In the genomic region with DNA sequence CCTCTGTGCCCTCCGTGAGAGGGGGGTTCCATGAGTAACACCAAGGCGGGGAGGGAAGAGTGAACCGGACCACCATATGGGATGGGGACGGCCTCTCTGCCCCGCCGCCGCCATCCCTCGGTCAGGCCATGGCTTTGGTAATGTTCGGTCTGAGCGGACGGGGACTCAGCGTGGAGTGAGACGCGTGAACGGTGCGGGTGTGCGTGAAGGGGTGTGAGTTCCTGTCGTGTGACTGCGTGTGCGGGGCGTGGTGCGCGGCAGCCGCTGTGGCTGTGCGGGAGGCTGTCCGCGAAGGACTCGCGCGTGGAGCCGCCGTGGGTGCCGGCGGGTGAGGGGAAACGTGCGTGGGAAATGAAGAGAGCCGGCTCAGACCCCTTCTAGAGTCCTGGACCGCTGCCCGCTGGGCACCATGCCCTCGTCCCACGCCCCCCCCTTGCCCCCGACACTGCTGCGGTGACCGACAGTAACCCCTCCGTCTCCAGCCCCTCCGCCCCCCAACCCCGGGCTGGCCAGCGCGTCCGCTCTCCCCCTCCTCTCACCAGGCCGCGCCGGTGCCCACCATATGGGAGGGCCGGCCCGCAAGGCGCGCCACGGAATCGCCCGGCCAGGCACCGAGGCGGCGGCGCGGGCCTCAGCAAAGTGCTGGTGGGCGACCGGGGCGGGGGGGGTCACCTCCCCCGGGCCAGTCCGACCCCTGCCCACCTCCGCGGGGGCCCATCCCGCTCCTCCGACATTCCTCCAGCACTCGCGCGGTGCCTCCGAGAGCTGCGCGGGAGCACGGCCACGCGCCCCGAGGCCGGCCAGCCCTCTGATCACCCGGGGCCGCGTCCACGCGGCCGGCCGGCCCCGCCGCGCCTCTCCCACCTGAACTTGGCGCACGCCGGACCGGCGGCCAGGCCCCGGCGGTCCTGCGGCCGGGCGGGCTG, we compare ENCODE assay signal across 8 cellular contexts. TPM values are rescaled to one million over a fixed set of nuclear protein-coding genes. Genes with fewer than 3 reads are reported as not detected.
DNase-seq lines count a peak whose midpoint lies in the region; ATAC-seq and TF ChIP-seq lines count a peak whose summit lies in the region.

No MANE protein-coding gene starts in this region.

- ATAC-seq in left colon (peak; percentile 10), HG02840 (IDR thresholded peaks at IDR 0.05; ENCODE audit: low FRiP score, unreplicated experiment) (no peak)
- peak; percentile 33 for ATAC-seq in stimulated activated naive CD8-positive, alpha-beta T cell treated with anti-CD3 and anti-CD28 coated beads, Interleukin-15, amount 100 ng/mL, for 72 hours

- no peak for TF ChIP-seq POLR2A in breast epithelium (IDR thresholded peaks at IDR 0.05)

- TF ChIP-seq CTCF in breast epithelium (IDR thresholded peaks at IDR 0.05), result no peak

- H3K27ac ChIP-seq in breast epithelium, result peak overlapping the region; percentile 90 to 97

- no peaks in the 10 kb centered on the region for H3K9me3 Mint-ChIP-seq in stimulated activated naive CD8-positive, alpha-beta T cell treated with anti-CD3 and anti-CD28 coated beads, Interleukin-15, amount 100 ng/mL, for 72 hours

- peaks cover 61% of the 10 kb centered on the region for H3K27me3 Mint-ChIP-seq in stimulated activated naive CD8-positive, alpha-beta T cell treated with anti-CD3 and anti-CD28 coated beads, Interleukin-15, amount 100 ng/mL, for 72 hours

- no peaks in the 10 kb centered on the region for H3K9me3 ChIP-seq in breast epithelium

- no peaks in the 10 kb centered on the region for H3K36me3 ChIP-seq in breast epithelium

- peaks cover 0 to 9% of the 10 kb centered on the region in 2 donors for H3K27me3 ChIP-seq in breast epithelium

- H3K4me3 ChIP-seq in breast epithelium, result peak overlapping the region; percentile 73 to 89 (median 82)

- H3K4me1 Mint-ChIP-seq in stimulated activated naive CD8-positive, alpha-beta T cell treated with anti-CD3 and anti-CD28 coated beads, Interleukin-15, amount 100 ng/mL, for 72 hours, result peaks cover 16% of the 10 kb centered on the region

- peak; percentile 62 for DNase-seq in D341Med (ENCODE audit: low spot score)
- DNase-seq in HT-29 (ENCODE audit: low spot score), result peak; percentile 37
- no peak for DNase-seq in breast epithelium (ENCODE audit: low spot score in 2 of 2)
- DNase-seq in left colon, result peak in 1 of 2 donors; percentile 34
- DNase-seq in stimulated activated naive CD8-positive, alpha-beta T cell treated with anti-CD3 and anti-CD28 coated beads, Interleukin-15, amount 100 ng/mL, for 72 hours, result no peak
- no peak for DNase-seq in SHP77 treated with DMSO at 0.1 percent for 48 hours (lab: John Stamatoyannopoulos, UW)
- DNase-seq in posterior vena cava (ENCODE audit: low spot score), result no peak

- H3K4me1 ChIP-seq in breast epithelium, result peaks cover 0 to 4% of the 10 kb centered on the region in 2 donors

- intact Hi-C loops in breast epithelium (cut with DNase I; ENCODE audit: low total_unique reads) (no loop called here), left colon (cut with DNase I, micrococcal nuclease) (no loop called here), posterior vena cava (cut with DNase I) (loop anchor here (10.0 kb wide), 1 partner anchor 92 kb away; no protein-coding TSS in a partner anchor)

- peak overlapping the region; percentile 73 to 79 for H3K4me3 Mint-ChIP-seq in stimulated activated naive CD8-positive, alpha-beta T cell treated with anti-CD3 and anti-CD28 coated beads, Interleukin-15, amount 100 ng/mL, for 72 hours

- peak overlapping the region in 1 of 2 donors; percentile 50 for H3K27ac Mint-ChIP-seq in stimulated activated naive CD8-positive, alpha-beta T cell treated with anti-CD3 and anti-CD28 coated beads, Interleukin-15, amount 100 ng/mL, for 72 hours

RNA-seq across cellular contexts. Expression of a gene that starts 0.6 kb away (rescaled TPM):
- 8.2 and 12.8 TPM in 2 replicates for total RNA-seq in HT-29 (2014; rRNA removed; shearing (Covaris generic))
- 100 to 1,000 TPM in 1 of 3 donors, 10 to 100 TPM in 2; 36.3 to 129 (median 44.2) TPM for total RNA-seq in breast epithelium
- 1 to 10 TPM; 1.6 TPM for total RNA-seq in left colon
- total RNA-seq in posterior vena cava, result 10 to 100 TPM; 10.6 to 15.5 TPM

RNA-seq across cellular contexts. Expression of a gene that starts 38.1 kb away (rescaled TPM):
- 0.64 and 2.3 TPM in 2 replicates for total RNA-seq in HT-29 (2014; rRNA removed; shearing (Covaris generic))
- total RNA-seq in breast epithelium (not detected), left colon (not detected), posterior vena cava (not detected)

Comparison
In these comparisons a context has a peak if more than half of its experiments do, and no peak if none do; other contexts are left out.
1. DNase-seq: peak in D341Med (single experiment) and HT-29 (single experiment); none in breast epithelium (0 of 2), stimulated activated naive CD8-positive, alpha-beta T cell treated with anti-CD3 and anti-CD28 coated beads, Interleukin-15, amount 100 ng/mL, for 72 hours (0 of 2), SHP77 treated with DMSO at 0.1 percent for 48 hours (single experiment) and posterior vena cava (single experiment).
2. intact Hi-C loops: an anchor here in posterior vena cava (10.0 kb wide); none called in breast epithelium and left colon.